ENCODE assay signal across 8 cellular contexts in genomic region chr1:9249534-9250335, GRCh38. TPM values are rescaled to one million over a fixed set of nuclear protein-coding genes. Genes with fewer than 3 reads are reported as not detected.
DNase-seq lines count a peak whose midpoint lies in the region; ATAC-seq and TF ChIP-seq lines count a peak whose summit lies in the region.

No MANE protein-coding gene starts in this region.

- H3K4me1 ChIP-seq in SJCRH30 (peaks cover 18% of the 10 kb centered on the region), mucosa of descending colon (ENCODE audit: low read depth) (peaks cover 10% of the 10 kb centered on the region), upper lobe of left lung (peaks cover 25 to 59% (median 34%) of the 10 kb centered on the region in 4 donors)
- H3K4me1 ChIP-seq in effector memory CD4-positive, alpha-beta T cell (ENCODE audit: control insufficient read depth, insufficient read depth, low read length, poor library complexity, severe bottlenecking), result peaks cover 3% of the 10 kb centered on the region

- intact Hi-C loops in dorsolateral prefrontal cortex (cut with DNase I), result loop anchor here in 1 of 2 donors (5.0 kb wide), 1 partner anchor 67 kb away; no protein-coding TSS in a partner anchor
- intact Hi-C loops in mucosa of descending colon (cut with DNase I, micrococcal nuclease), result no loop called here

- H3K4me3 ChIP-seq in SJCRH30, result no peak overlapping the region
- H3K4me3 ChIP-seq in dorsolateral prefrontal cortex, result peak overlapping the region in 1 of 59 donors; percentile 49
- no peak overlapping the region for H3K4me3 ChIP-seq in mucosa of descending colon
- H3K4me3 ChIP-seq in upper lobe of left lung, result no peak overlapping the region
- H3K4me3 ChIP-seq in effector memory CD4-positive, alpha-beta T cell (ENCODE audit: insufficient read depth, low read depth, low read length, poor library complexity, severe bottlenecking), result no peak overlapping the region

- H3K36me3 ChIP-seq in SJCRH30, result no peaks in the 10 kb centered on the region
- H3K36me3 ChIP-seq in mucosa of descending colon (ENCODE audit: low read depth), result no peaks in the 10 kb centered on the region
- H3K36me3 ChIP-seq in upper lobe of left lung, result peaks cover 8 to 33% (median 24%) of the 10 kb centered on the region in 4 donors
- H3K36me3 ChIP-seq in effector memory CD4-positive, alpha-beta T cell (ENCODE audit: control insufficient read depth, insufficient read depth, low read length), result peaks cover 8% of the 10 kb centered on the region

- ATAC-seq in mucosa of descending colon (peak; percentile 84), upper lobe of left lung (ENCODE audit: low FRiP score in 2 of 2) (peak; percentile 76 to 83)

- TF ChIP-seq POLR2A in upper lobe of left lung (IDR thresholded peaks at IDR 0.05), result no peak

- 63 to 83% methylated on average over 7 to 15 of the region's 15 CpGs for WGBS in upper lobe of left lung, 2 donors

- peak in 53 of 56 donors; percentile 25 to 64 (median 48) for TF ChIP-seq CTCF in dorsolateral prefrontal cortex (IDR thresholded peaks at IDR 0.05 in 54 of 56, conservative IDR thresholded peaks at IDR 0.05 in 2 of 56; ENCODE audit: low read depth in 1 of 56, partially characterized antibody in 56 of 56)
- peak; percentile 38 for TF ChIP-seq CTCF in mucosa of descending colon (IDR thresholded peaks at IDR 0.05)
- TF ChIP-seq CTCF in upper lobe of left lung (IDR thresholded peaks at IDR 0.05), result peak; percentile 49 to 85 (median 78)

- no peak for TF ChIP-seq EP300 in upper lobe of left lung (IDR thresholded peaks at IDR 0.05)

- H3K27ac ChIP-seq in SJCRH30 (no peak overlapping the region), dorsolateral prefrontal cortex (peak overlapping the region in 50 of 59 donors; percentile 3 to 93 (median 68)), upper lobe of left lung (peak overlapping the region; percentile 46 to 81 (median 68))
- H3K27ac ChIP-seq in effector memory CD4-positive, alpha-beta T cell (ENCODE audit: insufficient read depth, low read length, poor library complexity, severe bottlenecking), result no peak overlapping the region

- H3K27me3 ChIP-seq in SJCRH30, result no peaks in the 10 kb centered on the region
- no peaks in the 10 kb centered on the region for H3K27me3 ChIP-seq in dorsolateral prefrontal cortex
- no peaks in the 10 kb centered on the region for H3K27me3 ChIP-seq in upper lobe of left lung
- H3K27me3 ChIP-seq in effector memory CD4-positive, alpha-beta T cell (replicated peaks; ENCODE audit: control insufficient read depth, insufficient read depth, low read length, poor library complexity, severe bottlenecking), result no peaks in the 10 kb centered on the region

- DNase-seq in activated T-cell treated with anti-CD3 and anti-CD28 coated beads for 24 hours (ENCODE audit: low read depth) (peak; percentile 12), SJCRH30 (peak; percentile 29 to 53), dorsolateral prefrontal cortex (peak in 2 of 10 donors; percentile 45 to 56), mucosa of descending colon (peak; percentile 62 to 65 (median 63)), upper lobe of left lung (peak; percentile 58 to 75), NCI-H1048 (lab: John Stamatoyannopoulos, UW) (no peak)
- no peak for DNase-seq in activated T-cell treated with anti-CD3 and anti-CD28 coated beads, Interleukin-2, amount 50 U/mL, for 1 hour
- no peak for DNase-seq in effector memory CD4-positive, alpha-beta T cell

- H3K9me3 ChIP-seq in SJCRH30 (replicated peaks) (no peaks in the 10 kb centered on the region; the same call in 1 of the 2 replicates), mucosa of descending colon (no peaks in the 10 kb centered on the region), upper lobe of left lung (no peaks in the 10 kb centered on the region)
- no peaks in the 10 kb centered on the region for H3K9me3 ChIP-seq in effector memory CD4-positive, alpha-beta T cell (ENCODE audit: control insufficient read depth, low read length)

RNA-seq across cellular contexts. Expression of gene H6PD, which starts 15.2 kb away (rescaled TPM):
- 5.9 and 7.0 TPM in 2 replicates for total RNA-seq in SJCRH30 (2014; rRNA removed; shearing (Covaris generic))
- total RNA-seq in dorsolateral prefrontal cortex (10 to 100 TPM in 118 of 120 experiments, 1 to 10 TPM in 2; 9.0 to 25.6 (median 15.7) TPM), mucosa of descending colon (10 to 100 TPM; 27.6 to 35.3 (median 31.9) TPM), upper lobe of left lung (10 to 100 TPM; 36.7 to 57.0 (median 44.5) TPM)

RNA-seq across cellular contexts. Expression of gene SPSB1, which starts 43.0 kb away (rescaled TPM):
- 0.20 and 0.43 TPM in 2 replicates for total RNA-seq in SJCRH30 (2014; rRNA removed; shearing (Covaris generic))
- total RNA-seq in dorsolateral prefrontal cortex (10 to 100 TPM in 80 of 120 experiments, 1 to 10 TPM in 40; 4.7 to 43.4 (median 12.2) TPM), mucosa of descending colon (10 to 100 TPM; 22.1 to 35.5 (median 26.1) TPM), upper lobe of left lung (10 to 100 TPM; 21.0 to 49.1 (median 30.3) TPM)

Comparison
In these comparisons a context has a peak if more than half of its experiments do, and no peak if none do; other contexts are left out.
1. DNase-seq: peak in activated T-cell treated with anti-CD3 and anti-CD28 coated beads for 24 hours (single experiment), SJCRH30 (2 of 2), mucosa of descending colon (3 of 3) and upper lobe of left lung (2 of 2); none in activated T-cell treated with anti-CD3 and anti-CD28 coated beads, Interleukin-2, amount 50 U/mL, for 1 hour (single experiment), effector memory CD4-positive, alpha-beta T cell (0 of 3) and NCI-H1048 (single experiment).
2. H3K27ac ChIP-seq: peak in dorsolateral prefrontal cortex (50 of 59) and upper lobe of left lung (4 of 4); none in SJCRH30 (single experiment) and effector memory CD4-positive, alpha-beta T cell (single experiment).
3. Peak in every context shown above with its lines, with median percentiles within 50 percentile points of each other: CTCF ChIP-seq.